Comparison of ENCODE assay signal across 9 cellular contexts in the genomic region with DNA sequence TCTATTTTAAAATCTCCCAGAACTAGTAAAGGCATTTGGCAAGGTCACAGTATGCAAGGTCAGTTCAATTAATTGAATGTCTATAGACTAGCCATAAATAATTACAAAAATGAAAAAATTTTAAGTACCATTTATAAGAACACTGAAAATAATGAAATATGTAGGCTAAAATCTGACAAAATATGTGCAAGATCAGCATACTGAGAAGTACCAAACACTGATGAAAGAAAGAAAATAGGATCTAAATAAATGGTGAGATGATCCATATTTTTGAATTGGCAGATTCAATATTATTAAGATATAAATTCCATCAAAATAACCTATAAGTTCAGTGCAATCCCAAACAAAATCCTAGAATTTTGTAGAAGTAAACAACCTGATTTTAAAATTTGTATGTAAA.
"Had no signal": no experiment of that assay in that cellular context is flagged by ENCODE, and none has a peak within 500 bp of the region (broad histone marks: within the 10 kb centered on the region; RNA-seq: fewer than 3 reads in every experiment).

No MANE protein-coding gene starts in this region.

- H3K27ac ChIP-seq: GM23248, KMS-11 had no signal

- H2AFZ ChIP-seq: GM23248 had no signal

- H3K36me3 ChIP-seq: HAP-1 had no signal

- H3K4me1 ChIP-seq: HAP-1 had no signal

- H3K9me3 ChIP-seq: HAP-1 had no signal

- H3K4me2 ChIP-seq: KMS-11 had no signal

- H3K9ac ChIP-seq: GM23248, KMS-11 had no signal

- ATAC-seq: HCT116 had no signal

- H3K4me3 ChIP-seq: GM23248, HAP-1 had no signal

- DNase-seq: GM23248, GOT3, H7, HFFc6, Karpas-422, KBM-7 had no signal
